In the genomic region with DNA sequence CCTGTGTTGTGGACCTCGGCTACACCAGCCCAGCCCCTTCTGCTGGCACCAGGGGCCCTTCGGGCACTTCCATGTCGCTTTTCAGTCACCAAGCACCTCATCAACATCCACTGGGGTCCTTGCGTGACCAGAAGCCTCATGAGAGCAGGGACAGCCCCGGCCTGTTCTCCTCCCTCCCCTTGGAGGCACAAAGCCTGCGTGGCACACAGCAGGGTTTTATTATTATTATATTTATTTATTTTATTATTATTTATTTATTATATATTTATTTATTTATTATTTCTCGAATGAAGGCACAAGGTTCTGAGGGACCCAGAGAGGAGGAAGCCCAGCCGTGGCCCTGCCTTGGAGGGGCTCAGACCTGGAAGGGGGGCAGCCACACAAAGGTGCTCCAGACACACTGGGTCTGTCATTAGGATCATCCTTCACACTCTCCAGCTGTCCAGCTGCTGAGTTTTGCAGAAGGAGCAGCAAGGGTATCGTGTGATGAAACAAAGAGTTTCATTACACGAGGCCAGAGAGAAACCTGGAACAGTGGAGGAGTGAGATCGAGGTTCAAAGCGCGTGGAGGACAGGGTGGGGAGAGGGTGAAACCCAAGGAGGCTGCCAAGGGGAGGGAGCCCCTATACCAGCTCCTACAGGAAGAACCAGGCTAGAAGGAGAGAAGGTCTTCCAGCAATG, we compare ENCODE assay signal across 26 cellular contexts. TPM values are rescaled to one million over a fixed set of nuclear protein-coding genes. Genes with fewer than 3 reads are reported as not detected.
DNase-seq lines count a peak whose midpoint lies in the region; ATAC-seq, FAIRE-seq and TF ChIP-seq lines count a peak whose summit lies in the region.
"Had no signal": no experiment of that assay in that cellular context is flagged by ENCODE, and none has a peak within 500 bp of the region (broad histone marks: within the 10 kb centered on the region; RNA-seq: fewer than 3 reads in every experiment).

No MANE protein-coding gene starts in this region.

- no peaks in the 10 kb centered on the region for H3K4me1 Mint-ChIP-seq in CD4-positive, alpha-beta T cell (ENCODE audit: low read depth)
- peaks cover 33% of the 10 kb centered on the region for H3K4me1 Mint-ChIP-seq in WTC11
- H3K4me1 Mint-ChIP-seq in activated CD8-positive, alpha-beta T cell treated with anti-CD3 and anti-CD28 coated beads for 36 hours (ENCODE audit: low read depth): no peaks in the 10 kb centered on the region

- no peak for TF ChIP-seq CTCF in CD4-positive, alpha-beta T cell (IDR thresholded peaks at IDR 0.05)
- TF ChIP-seq CTCF in WTC11 (IDR thresholded peaks at IDR 0.05) (no peak), HepG2 (CRISPR knock-in tag; IDR thresholded peaks at IDR 0.05) (no peak)
- no peak for TF ChIP-seq CTCF in activated CD8-positive, alpha-beta T cell treated with anti-CD3 and anti-CD28 coated beads for 36 hours (IDR thresholded peaks at IDR 0.05)

- TF ChIP-seq RAD21 in HepG2 (CRISPR knock-in tag; IDR thresholded peaks at IDR 0.05): no peak

- 0 out of 2 replicates have a peak overlapping the region, but pooled peaks have one; percentile 1 for H3K4me2 ChIP-seq in HepG2 (ENCODE audit: low read depth, low read length)
- H3K4me2 ChIP-seq: KMS-11 had no signal

- H3K36me3 ChIP-seq in HepG2 (replicated peaks in 1 of 2; ENCODE audit: control insufficient read depth in 1 of 2, insufficient read depth in 2 of 2, low read length in 2 of 2) (peaks cover 4 to 16% of the 10 kb centered on the region in 2 experiments; a peak in 4 of 5 replicates), small intestine (ENCODE audit: control insufficient read depth in 2 of 2, insufficient read depth in 2 of 2, low read length in 2 of 2) (no peaks in the 10 kb centered on the region)
- H3K36me3 ChIP-seq: adrenal gland, uterus had no signal

- H3K27me3 Mint-ChIP-seq in CD4-positive, alpha-beta T cell: peaks cover 19% of the 10 kb centered on the region
- no peaks in the 10 kb centered on the region for H3K27me3 Mint-ChIP-seq in WTC11 (ENCODE audit: low read depth)
- peaks cover 3% of the 10 kb centered on the region for H3K27me3 Mint-ChIP-seq in activated CD8-positive, alpha-beta T cell treated with anti-CD3 and anti-CD28 coated beads for 36 hours

- no peaks in the 10 kb centered on the region for H3K36me3 Mint-ChIP-seq in CD4-positive, alpha-beta T cell (ENCODE audit: low read depth)
- H3K36me3 Mint-ChIP-seq in WTC11: no peaks in the 10 kb centered on the region
- no peaks in the 10 kb centered on the region for H3K36me3 Mint-ChIP-seq in activated CD8-positive, alpha-beta T cell treated with anti-CD3 and anti-CD28 coated beads for 36 hours (ENCODE audit: low read depth)

- in situ Hi-C loops in HepG2 (cut with HindIII; ENCODE audit: extremely low pct_ligation_motif_present, low pct_unique_long_range_greater_than_20kb): no loop called here

- peaks cover 53% of the 10 kb centered on the region for H3K4me1 ChIP-seq in HepG2 (ENCODE audit: insufficient read depth, low read length)
- H3K4me1 ChIP-seq in small intestine (ENCODE audit: control insufficient read depth in 2 of 2, insufficient read depth in 1 of 2, low read depth in 1 of 2, low read length in 1 of 2): no peaks in the 10 kb centered on the region
- H3K4me1 ChIP-seq: testis had no signal

- H4K20me1 ChIP-seq in HepG2 (ENCODE audit: insufficient read depth, low read length): peaks cover 47% of the 10 kb centered on the region

- intact Hi-C loops in CD4-positive, alpha-beta T cell (cut with DNase I, micrococcal nuclease): no loop called here
- intact Hi-C loops in HepG2 (cut with micrococcal nuclease; ENCODE audit: unreplicated experiment): no loop called here
- intact Hi-C loops in activated CD8-positive, alpha-beta T cell treated with anti-CD3 and anti-CD28 coated beads for 36 hours (cut with micrococcal nuclease): no loop called here

- ATAC-seq in CD4-positive, alpha-beta T cell (ENCODE audit: poor library complexity): no peak
- ATAC-seq in WTC11 (no peak), HepG2 (no peak), HG03469 (IDR thresholded peaks at IDR 0.05; ENCODE audit: unreplicated experiment) (no peak), GM19452 (IDR thresholded peaks at IDR 0.05; ENCODE audit: unreplicated experiment) (no peak)
- ATAC-seq in activated CD8-positive, alpha-beta T cell treated with anti-CD3 and anti-CD28 coated beads for 36 hours: no peak
- ATAC-seq: activated T-cell treated with anti-CD3 and anti-CD28 coated beads, Interleukin-2, amount 50 U/mL, for 72 hours; stimulated activated naive CD8-positive, alpha-beta T cell treated with anti-CD3 and anti-CD28 coated beads, Interleukin-15, Interleukin-2, amounts not matched to agents 100 U/mL and 50 U/mL, for 24 hours had no signal

- no TSS peak for BruUV-seq in HepG2 (replicated peaks; lab: Mats Ljungman, UMichigan)

- no peak overlapping the region for H3K27ac ChIP-seq in CD4-positive, alpha-beta T cell (ENCODE audit: low read depth, low read length)
- no peak overlapping the region for H3K27ac ChIP-seq in HepG2 (ENCODE audit: extremely low read length, insufficient read depth, low read length)
- H3K27ac ChIP-seq in small intestine (ENCODE audit: low read depth in 1 of 2, low read length in 1 of 2): no peak overlapping the region
- H3K27ac ChIP-seq: KMS-11, SK-N-MC, testis, uterus had no signal

- H3K4me3 ChIP-seq in HepG2 (replicated peaks in 1 of 3; ENCODE audit: insufficient read depth in 1 of 3, low read depth in 2 of 3, low read length in 3 of 3) (no peak overlapping the region), small intestine (ENCODE audit: low read depth in 1 of 2, low read length in 2 of 2) (no peak overlapping the region)
- H3K4me3 ChIP-seq: adrenal gland, SK-N-MC, testis, uterus had no signal

- H3K79me2 ChIP-seq in HepG2 (ENCODE audit: insufficient read depth, low read length): peaks cover 94% of the 10 kb centered on the region

- H2AFZ ChIP-seq in HepG2 (ENCODE audit: low read length): no peak overlapping the region

- peak overlapping the region; percentile 12 for H3K4me3 Mint-ChIP-seq in CD4-positive, alpha-beta T cell
- no peak overlapping the region for H3K4me3 Mint-ChIP-seq in WTC11
- no peak overlapping the region for H3K4me3 Mint-ChIP-seq in activated CD8-positive, alpha-beta T cell treated with anti-CD3 and anti-CD28 coated beads for 36 hours
- H3K4me3 Mint-ChIP-seq: activated T-cell treated with anti-CD3 and anti-CD28 coated beads, Interleukin-2, amount 50 U/mL, for 72 hours; mesothelial cell of epicardium; T-helper 1 cell treated with Interleukin-12 subunit alpha and Interleukin-12 subunit beta and Interleukin-4 antibody, amounts not matched to agents 30 μg/mL and 1 μg/mL, for 36 hours had no signal

- H3K9me3 ChIP-seq in CD4-positive, alpha-beta T cell (ENCODE audit: control insufficient read depth, low read length): no peaks in the 10 kb centered on the region
- H3K9me3 ChIP-seq in HepG2 (ENCODE audit: low read length) (no peaks in the 10 kb centered on the region), small intestine (ENCODE audit: control insufficient read depth, low read depth) (no peaks in the 10 kb centered on the region)
- H3K9me3 ChIP-seq: adrenal gland, testis, uterus had no signal

- H3K9ac ChIP-seq in HepG2 (ENCODE audit: insufficient read depth, low read depth, low read length): no peak overlapping the region
- H3K9ac ChIP-seq: KMS-11 had no signal

- 82% methylated on average over 13 of the region's 13 CpGs for WGBS in HepG2 (ENCODE audit: low lambda C conversion rate)
- WGBS in small intestine, 3 donors: 70 to 81% (median 74%) methylated on average over 13 of the region's 13 CpGs

- CTCF ChIA-PET in CD4-positive, alpha-beta T cell (lab: Charles Lee): interaction anchor here (0.6 kb wide), 1 partner anchor 177 kb away, joined by 3 read pairs; no protein-coding TSS in a partner anchor
- CTCF ChIA-PET in WTC11 (lab: Charles Lee): no interaction called here
- CTCF ChIA-PET in HepG2 (lab: Yijun Ruan, JAX; ENCODE audit: low intra/inter-chr PET ratio, low total read pairs): no interaction called here
- CTCF ChIA-PET in activated CD8-positive, alpha-beta T cell treated with anti-CD3 and anti-CD28 coated beads for 36 hours (lab: Charles Lee): no interaction called here

- FAIRE-seq in HepG2 (lab: Jason Lieb, UNC): no peak
- FAIRE-seq in small intestine (lab: Jason Lieb, UNC): no peak
- FAIRE-seq: colon had no signal

- TF ChIP-seq EP300 in HepG2 (IDR thresholded peaks at IDR 0.05; ENCODE audit: low read depth in 2 of 2, low read length in 2 of 2) (no peak), HepG2 (CRISPR knock-in tag; IDR thresholded peaks at IDR 0.05; ENCODE audit: borderline replicate concordance) (no peak)

- peaks cover 6% of the 10 kb centered on the region for H3K27me3 ChIP-seq in CD4-positive, alpha-beta T cell (ENCODE audit: control insufficient read depth, insufficient read depth, low read length)
- no peaks in the 10 kb centered on the region for H3K27me3 ChIP-seq in HepG2 (ENCODE audit: control insufficient read depth in 1 of 2, insufficient read depth in 2 of 2, low read length in 2 of 2)
- H3K27me3 ChIP-seq in small intestine (ENCODE audit: control insufficient read depth in 2 of 2, insufficient read depth in 2 of 2, low read length in 2 of 2): no peaks in the 10 kb centered on the region
- H3K27me3 ChIP-seq: adrenal gland, testis, uterus had no signal

- POLR2A ChIA-PET in CD4-positive, alpha-beta T cell (lab: Charles Lee): no interaction called here
- POLR2A ChIA-PET in WTC11 (lab: Charles Lee) (no interaction called here), HepG2 (lab: Yijun Ruan, JAX) (no interaction called here)
- POLR2A ChIA-PET in activated CD8-positive, alpha-beta T cell treated with anti-CD3 and anti-CD28 coated beads for 36 hours (lab: Charles Lee): no interaction called here

- no peak for TF ChIP-seq POLR2A in HepG2 (IDR thresholded peaks at IDR 0.05; ENCODE audit: insufficient read depth in 1 of 2, low read depth in 2 of 2, low read length in 2 of 2)

- no peak for DNase-seq in CD4-positive, alpha-beta T cell
- no peak for DNase-seq in WTC11 (ENCODE audit: low spot score)
- no peak for DNase-seq in HepG2 (ENCODE audit: low spot score)
- peak; percentile 25 for DNase-seq in small intestine
- DNase-seq in C1 segment of cervical spinal cord (lab: John Stamatoyannopoulos, UW): no peak
- no peak for DNase-seq in activated CD8-positive, alpha-beta T cell treated with anti-CD3 and anti-CD28 coated beads for 36 hours
- DNase-seq: activated CD4-positive, alpha-beta T cell treated with anti-CD3 and anti-CD28 coated beads, Interleukin-2, amount 50 U/mL, for 4 hours; activated naive CD4-positive, alpha-beta T cell; activated T-cell treated with anti-CD3 and anti-CD28 coated beads, Interleukin-2, amount 50 U/mL, for 72 hours; adrenal gland; DMS153; effector CD4-positive, alpha-beta T cell; NCI-H2029; NCI-H526 treated with DMSO at 0.1 percent for 48 hours; NK-92 treated with Interleukin-12 subunit alpha and Interleukin-12 subunit beta, amount 100 ng/mL, for 24 hours; stimulated activated naive CD8-positive, alpha-beta T cell treated with anti-CD3 and anti-CD28 coated beads, Interleukin-15, Interleukin-2, amounts not matched to agents 100 U/mL and 50 U/mL, for 24 hours; testis; uterus had no signal

- H3K27ac Mint-ChIP-seq in CD4-positive, alpha-beta T cell: no peak overlapping the region
- H3K27ac Mint-ChIP-seq in WTC11: no peak overlapping the region
- H3K27ac Mint-ChIP-seq in activated CD8-positive, alpha-beta T cell treated with anti-CD3 and anti-CD28 coated beads for 36 hours: no peak overlapping the region
- H3K27ac Mint-ChIP-seq: activated T-cell treated with anti-CD3 and anti-CD28 coated beads, Interleukin-2, amount 50 U/mL, for 72 hours; CD8-positive, alpha-beta memory T cell; mesothelial cell of epicardium; T-helper 1 cell treated with Interleukin-12 subunit alpha and Interleukin-12 subunit beta and Interleukin-4 antibody, amounts not matched to agents 30 μg/mL and 1 μg/mL, for 36 hours had no signal

- no peaks in the 10 kb centered on the region for H3K9me3 Mint-ChIP-seq in CD4-positive, alpha-beta T cell
- H3K9me3 Mint-ChIP-seq in WTC11: no peaks in the 10 kb centered on the region
- H3K9me3 Mint-ChIP-seq in activated CD8-positive, alpha-beta T cell treated with anti-CD3 and anti-CD28 coated beads for 36 hours: no peaks in the 10 kb centered on the region
- H3K9me3 Mint-ChIP-seq: activated T-cell treated with anti-CD3 and anti-CD28 coated beads, Interleukin-2, amount 50 U/mL, for 72 hours; CD8-positive, alpha-beta memory T cell; mesothelial cell of epicardium; T-helper 1 cell treated with Interleukin-12 subunit alpha and Interleukin-12 subunit beta and Interleukin-4 antibody, amounts not matched to agents 30 μg/mL and 1 μg/mL, for 36 hours had no signal

RNA-seq across cellular contexts. Expression of gene VAV2, which starts 5.2 kb away (rescaled TPM):
- 1 to 10 TPM; 1.6 to 1.7 TPM for total RNA-seq in CD4-positive, alpha-beta T cell
- 31.1 to 39.7 TPM (median 34.9 TPM) in 3 replicates for total RNA-seq in WTC11 (2021)
- total RNA-seq in HepG2 (2016; rRNA removed; fragmentation: Illumina TruSeq; extraction: Trizol): 21.2 and 22.5 TPM in 2 replicates
- 11.6 and 15.3 TPM in 2 replicates for total RNA-seq in HepG2 (2016; cell fraction: cytosol; rRNA removed; fragmentation: Illumina TruSeq; extraction: Trizol; ENCODE audit: low read depth)
- 17.5 and 22.6 TPM in 2 replicates for total RNA-seq in HepG2 (2016; cell fraction: insoluble cytoplasmic fraction; rRNA removed; fragmentation: Illumina TruSeq; extraction: Trizol)
- total RNA-seq in HepG2 (2016; cell fraction: membrane; rRNA removed; fragmentation: Illumina TruSeq; extraction: Trizol): 15.0 and 15.8 TPM in 2 replicates
- 24.8 and 26.3 TPM in 2 replicates for total RNA-seq in HepG2 (2016; cell fraction: nucleus; rRNA removed; fragmentation: Illumina TruSeq; extraction: Trizol)
- 22.9 and 32.7 TPM in 2 replicates for polyA plus RNA-seq in HepG2 (2011; rRNA removed)
- polyA plus RNA-seq in HepG2 (2011; cell fraction: cytosol; rRNA removed): 23.2 and 24.2 TPM in 2 replicates
- polyA plus RNA-seq in HepG2 (2011; cell fraction: nucleus; rRNA removed): 70.9 and 79.3 TPM in 2 replicates
- polyA plus RNA-seq in HepG2 (2012): 34.9 and 35.5 TPM in 2 replicates
- polyA plus RNA-seq in HepG2 (2016; cell fraction: cytosol; fragmentation: Illumina TruSeq; extraction: Trizol; ENCODE audit: low read depth): 2.1 and 2.5 TPM in 2 replicates
- 21.5 and 26.8 TPM in 2 replicates for polyA plus RNA-seq in HepG2 (2016; cell fraction: insoluble cytoplasmic fraction; fragmentation: Illumina TruSeq; extraction: Trizol; ENCODE audit: low read depth)
- 8.7 and 9.2 TPM in 2 replicates for polyA plus RNA-seq in HepG2 (2016; cell fraction: membrane; fragmentation: Illumina TruSeq; extraction: Trizol; ENCODE audit: low read depth)
- 61.9 and 62.3 TPM in 2 replicates for polyA plus RNA-seq in HepG2 (2016; cell fraction: nucleus; fragmentation: Illumina TruSeq; extraction: Trizol; ENCODE audit: insufficient read depth, low read depth)
- 37.6 and 51.8 TPM in 2 replicates for polyA minus RNA-seq in HepG2 (2011; rRNA and poly(A)+ RNA removed; ENCODE audit: low replicate concordance)
- polyA minus RNA-seq in HepG2 (2011; cell fraction: cytosol; rRNA and poly(A)+ RNA removed): 33.6 and 35.2 TPM in 2 replicates
- polyA minus RNA-seq in HepG2 (2011; cell fraction: nucleus; rRNA and poly(A)+ RNA removed): 32.7 and 34.4 TPM in 2 replicates
- 10 to 100 TPM; 26.7 to 40.3 (median 32.2) TPM for polyA plus RNA-seq in small intestine
- 1 to 10 TPM; 5.1 to 5.4 TPM for total RNA-seq in activated CD8-positive, alpha-beta T cell treated with anti-CD3 and anti-CD28 coated beads for 36 hours

RNA-seq across cellular contexts. Expression of gene BRD3OS, which starts 38.4 kb away (rescaled TPM):
- 1 to 10 TPM; 4.0 to 4.9 TPM for total RNA-seq in CD4-positive, alpha-beta T cell
- 16.2 to 16.9 TPM (median 16.6 TPM) in 3 replicates for total RNA-seq in WTC11 (2021)
- total RNA-seq in HepG2 (2016; rRNA removed; fragmentation: Illumina TruSeq; extraction: Trizol): 4.9 and 5.0 TPM in 2 replicates
- 2.6 and 4.1 TPM in 2 replicates for total RNA-seq in HepG2 (2016; cell fraction: cytosol; rRNA removed; fragmentation: Illumina TruSeq; extraction: Trizol; ENCODE audit: low read depth)
- 4.9 and 5.5 TPM in 2 replicates for total RNA-seq in HepG2 (2016; cell fraction: insoluble cytoplasmic fraction; rRNA removed; fragmentation: Illumina TruSeq; extraction: Trizol)
- 10.3 and 11.9 TPM in 2 replicates for total RNA-seq in HepG2 (2016; cell fraction: membrane; rRNA removed; fragmentation: Illumina TruSeq; extraction: Trizol)
- total RNA-seq in HepG2 (2016; cell fraction: nucleus; rRNA removed; fragmentation: Illumina TruSeq; extraction: Trizol): 3.1 and 4.3 TPM in 2 replicates
- 3.9 and 5.7 TPM in 2 replicates for polyA plus RNA-seq in HepG2 (2011; rRNA removed)
- polyA plus RNA-seq in HepG2 (2011; cell fraction: cytosol; rRNA removed): 3.3 and 4.0 TPM in 2 replicates
- 3.3 and 3.7 TPM in 2 replicates for polyA plus RNA-seq in HepG2 (2011; cell fraction: nucleus; rRNA removed)
- 2.3 and 2.6 TPM in 2 replicates for polyA plus RNA-seq in HepG2 (2012)
- 4.5 and 6.0 TPM in 2 replicates for polyA plus RNA-seq in HepG2 (2016; cell fraction: cytosol; fragmentation: Illumina TruSeq; extraction: Trizol; ENCODE audit: low read depth)
- 5.4 and 5.8 TPM in 2 replicates for polyA plus RNA-seq in HepG2 (2016; cell fraction: insoluble cytoplasmic fraction; fragmentation: Illumina TruSeq; extraction: Trizol; ENCODE audit: low read depth)
- polyA plus RNA-seq in HepG2 (2016; cell fraction: membrane; fragmentation: Illumina TruSeq; extraction: Trizol; ENCODE audit: low read depth): 8.8 and 10.1 TPM in 2 replicates
- 4.3 and 5.4 TPM in 2 replicates for polyA plus RNA-seq in HepG2 (2016; cell fraction: nucleus; fragmentation: Illumina TruSeq; extraction: Trizol; ENCODE audit: insufficient read depth, low read depth)
- 5.6 and 12.7 TPM in 2 replicates for polyA minus RNA-seq in HepG2 (2011; rRNA and poly(A)+ RNA removed; ENCODE audit: low replicate concordance)
- 2.5 and 3.1 TPM in 2 replicates for polyA minus RNA-seq in HepG2 (2011; cell fraction: cytosol; rRNA and poly(A)+ RNA removed)
- polyA minus RNA-seq in HepG2 (2011; cell fraction: nucleus; rRNA and poly(A)+ RNA removed): 1.5 and 2.1 TPM in 2 replicates
- polyA plus RNA-seq in small intestine: 1 to 10 TPM; 2.0 to 4.8 (median 3.5) TPM
- total RNA-seq in activated CD8-positive, alpha-beta T cell treated with anti-CD3 and anti-CD28 coated beads for 36 hours: 1 to 10 TPM; 8.1 to 8.2 TPM
